ENCODE assay signal across 19 cellular contexts in genomic region chr2:45167885-45168284, GRCh38.
DNase-seq lines count a peak whose midpoint lies in the region; ATAC-seq and TF ChIP-seq lines count a peak whose summit lies in the region.
"Had no signal": no experiment of that assay in that cellular context is flagged by ENCODE, and none has a peak within 500 bp of the region (broad histone marks: within the 10 kb centered on the region; RNA-seq: fewer than 3 reads in every experiment).

No MANE protein-coding gene starts in this region.

- H3K4me2 ChIP-seq in MM.1S (ENCODE audit: low read depth, low read length) = peak overlapping the region; percentile 89; the same call in 1 of the 2 replicates
- H3K4me2 ChIP-seq in hepatocyte = no peak overlapping the region

- 52% methylated on average over 6 of the region's 6 CpGs for WGBS in hepatocyte (ENCODE audit: low lambda C conversion rate, missing lambda C conversion rate)

- H3K4me3 Mint-ChIP-seq in progenitor cell of endocrine pancreas (ENCODE audit: low read depth) = peak overlapping the region; percentile 38

- no peaks in the 10 kb centered on the region for H4K20me1 ChIP-seq in MM.1S (ENCODE audit: insufficient read depth, low read length)
- no peaks in the 10 kb centered on the region for H4K20me1 ChIP-seq in hepatocyte (ENCODE audit: insufficient read depth, poor library complexity, severe bottlenecking)

- no peaks in the 10 kb centered on the region for H3K36me3 ChIP-seq in BE2C
- H3K36me3 ChIP-seq in MM.1S (replicated peaks; ENCODE audit: insufficient read depth, low read length) = no peaks in the 10 kb centered on the region
- H3K36me3 ChIP-seq in endocrine pancreas (ENCODE audit: control insufficient read depth, insufficient read depth, low read length) = no peaks in the 10 kb centered on the region
- no peaks in the 10 kb centered on the region for H3K36me3 ChIP-seq in hepatocyte (replicated peaks; ENCODE audit: insufficient read depth, low read depth)
- H3K36me3 ChIP-seq: adrenal gland had no signal

- TF ChIP-seq CTCF in BE2C (IDR thresholded peaks at IDR 0.05; ENCODE audit: low read depth, low read length) = no peak
- no peak for TF ChIP-seq CTCF in MM.1S (IDR thresholded peaks at IDR 0.05; ENCODE audit: low read length)
- TF ChIP-seq CTCF in progenitor cell of endocrine pancreas (IDR thresholded peaks at IDR 0.05; ENCODE audit: unreplicated experiment) = no peak
- TF ChIP-seq CTCF in hepatocyte (IDR thresholded peaks at IDR 0.05; ENCODE audit: poor library complexity) = no peak

- DNase-seq in BE2C (no peak), MM.1S (no peak), progenitor cell of endocrine pancreas (ENCODE audit: low spot score, unreplicated experiment) (no peak), hepatocyte (ENCODE audit: low spot score) (no peak)
- no peak for DNase-seq in effector CD8-positive, alpha-beta T cell (lab: John Stamatoyannopoulos, UW)
- DNase-seq: activated CD4-positive, alpha-beta T cell treated with anti-CD3 and anti-CD28 coated beads, Interleukin-2, amount 10 ng/mL, durations not matched to agents 24 days and 14 days; activated gamma-delta T cell treated with Interleukin-2 at 50 U/mL for 16 hours; adrenal gland; CD4-positive, alpha-beta memory T cell; DND-41; stimulated activated CD4-positive, alpha-beta T cell treated with anti-CD3 and anti-CD28 coated beads, Interleukin-4, amount 100 ng/mL, for 4 hours; T-cell had no signal

- peak overlapping the region; percentile 75; the same call in 1 of the 2 replicates for H3K9ac ChIP-seq in MM.1S (ENCODE audit: low read length)
- H3K9ac ChIP-seq in endocrine pancreas (ENCODE audit: control insufficient read depth, insufficient read depth, low read length) = no peak overlapping the region
- H3K9ac ChIP-seq: parathyroid adenoma had no signal

- no peaks in the 10 kb centered on the region for H3K36me3 Mint-ChIP-seq in progenitor cell of endocrine pancreas (ENCODE audit: insufficient read depth)
- H3K36me3 Mint-ChIP-seq: CD4-positive, alpha-beta memory T cell; IgD-negative memory B cell; T-cell had no signal

- H3F3A ChIP-seq in MM.1S (ENCODE audit: insufficient read depth, low read length) = no peaks in the 10 kb centered on the region

- H3K9me2 ChIP-seq in MM.1S (replicated peaks; ENCODE audit: insufficient read depth, low read length) = no peaks in the 10 kb centered on the region
- H3K9me2 ChIP-seq in hepatocyte (replicated peaks; ENCODE audit: insufficient read depth) = no peaks in the 10 kb centered on the region

- peaks cover 73% of the 10 kb centered on the region for H3K27me3 Mint-ChIP-seq in progenitor cell of endocrine pancreas

- H3K4me1 Mint-ChIP-seq in progenitor cell of endocrine pancreas (ENCODE audit: low read depth) = peaks cover 12% of the 10 kb centered on the region

- no peaks in the 10 kb centered on the region for H3K9me3 Mint-ChIP-seq in progenitor cell of endocrine pancreas (ENCODE audit: low read depth)
- H3K9me3 Mint-ChIP-seq: activated CD4-positive, alpha-beta T cell treated with anti-CD3 and anti-CD28 coated beads, Interleukin-2, amount 10 ng/mL, durations not matched to agents 24 days and 14 days; CD4-positive, alpha-beta memory T cell; IgD-negative memory B cell; T-cell had no signal

- ATAC-seq in SK-N-SH treated with all-trans-retinoic acid at 6 μM for 48 hours = no peak
- ATAC-seq in HG03354 (IDR thresholded peaks at IDR 0.05; ENCODE audit: poor library complexity, severe bottlenecking, unreplicated experiment) = no peak
- ATAC-seq: esophagus mucosa, Right ventricle myocardium inferior, T-cell had no signal

- H3K27ac ChIP-seq in MM.1S (ENCODE audit: low read length) (no peak overlapping the region), hepatocyte (no peak overlapping the region)
- H3K27ac ChIP-seq: adrenal gland, parathyroid adenoma had no signal

- peaks cover 8% of the 10 kb centered on the region for H3K4me1 ChIP-seq in BE2C
- no peaks in the 10 kb centered on the region for H3K4me1 ChIP-seq in MM.1S (ENCODE audit: low read length)
- H3K4me1 ChIP-seq in endocrine pancreas (ENCODE audit: control insufficient read depth, insufficient read depth, low read length) = peaks cover 9% of the 10 kb centered on the region
- peaks cover 20% of the 10 kb centered on the region for H3K4me1 ChIP-seq in hepatocyte (ENCODE audit: insufficient read depth)
- H3K4me1 ChIP-seq: parathyroid adenoma had no signal

- peaks cover 3% of the 10 kb centered on the region; the same call in 1 of the 2 replicates for H3K27me3 ChIP-seq in BE2C
- H3K27me3 ChIP-seq in MM.1S (replicated peaks; ENCODE audit: insufficient read depth, low read length) = no peaks in the 10 kb centered on the region
- no peaks in the 10 kb centered on the region for H3K27me3 ChIP-seq in endocrine pancreas (ENCODE audit: control insufficient read depth, insufficient read depth, low read length)
- peaks cover 88% of the 10 kb centered on the region for H3K27me3 ChIP-seq in hepatocyte

- no peak overlapping the region for H2AFZ ChIP-seq in MM.1S (ENCODE audit: low read length)
- H2AFZ ChIP-seq in hepatocyte = no peak overlapping the region
- H2AFZ ChIP-seq: parathyroid adenoma had no signal

- no peaks in the 10 kb centered on the region for H3K79me2 ChIP-seq in MM.1S (ENCODE audit: low read length)
- no peaks in the 10 kb centered on the region for H3K79me2 ChIP-seq in hepatocyte
- H3K79me2 ChIP-seq: parathyroid adenoma had no signal

- no peak overlapping the region for H3K27ac Mint-ChIP-seq in progenitor cell of endocrine pancreas
- H3K27ac Mint-ChIP-seq: activated CD4-positive, alpha-beta T cell treated with anti-CD3 and anti-CD28 coated beads, Interleukin-2, amount 10 ng/mL, durations not matched to agents 24 days and 14 days; CD4-positive, alpha-beta memory T cell; IgD-negative memory B cell; T-cell had no signal

- H3K4me3 ChIP-seq in BE2C (ENCODE audit: low read depth, low read length) (peak overlapping the region; percentile 77), MM.1S (ENCODE audit: low read length) (peak overlapping the region; percentile 78), endocrine pancreas (ENCODE audit: control insufficient read depth, insufficient read depth, low read length) (peak overlapping the region; percentile 69), hepatocyte (no peak overlapping the region)

- H3K9me3 ChIP-seq in BE2C (no peaks in the 10 kb centered on the region), MM.1S (replicated peaks; ENCODE audit: insufficient read depth, low read length) (no peaks in the 10 kb centered on the region), endocrine pancreas (ENCODE audit: control insufficient read depth, low read length) (no peaks in the 10 kb centered on the region), hepatocyte (ENCODE audit: low read depth) (no peaks in the 10 kb centered on the region)
- H3K9me3 ChIP-seq: adrenal gland had no signal

TF ChIP-seq in SK-N-SH treated with all-trans-retinoic acid at 6 μM for 48 hours, 23 proteins besides CTCF, POLR2A, EP300 and RAD21 (continues in another document):
- TF ChIP-seq POU6F1 (CRISPR knock-in tag; IDR thresholded peaks at IDR 0.05; ENCODE audit: borderline replicate concordance, low read depth) (no peak), GLIS3 (CRISPR knock-in tag; IDR thresholded peaks at IDR 0.05) (no peak), ZNF565 (CRISPR knock-in tag; conservative IDR thresholded peaks at IDR 0.05; ENCODE audit: low read depth) (no peak), SNAI2 (CRISPR knock-in tag; IDR thresholded peaks at IDR 0.05) (no peak), ZC3H10 (CRISPR knock-in tag; IDR thresholded peaks at IDR 0.05) (no peak), ZNF8 (CRISPR knock-in tag; IDR thresholded peaks at IDR 0.05) (no peak), BACH2 (CRISPR knock-in tag; IDR thresholded peaks at IDR 0.05; ENCODE audit: borderline replicate concordance) (no peak), OSR1 (CRISPR knock-in tag; IDR thresholded peaks at IDR 0.05) (no peak), PATZ1 (CRISPR knock-in tag; IDR thresholded peaks at IDR 0.05; ENCODE audit: borderline replicate concordance) (no peak)
